ENCODE assay signal across 7 cellular contexts in genomic region chr19:2239173-2239572, GRCh38. TPM values are rescaled to one million over a fixed set of nuclear protein-coding genes. Genes with fewer than 3 reads are reported as not detected.
DNase-seq lines count a peak whose midpoint lies in the region; ATAC-seq and TF ChIP-seq lines count a peak whose summit lies in the region.
"Had no signal": no experiment of that assay in that cellular context is flagged by ENCODE, and none has a peak within 500 bp of the region (broad histone marks: within the 10 kb centered on the region; RNA-seq: fewer than 3 reads in every experiment).

No MANE protein-coding gene starts in this region.

- peak overlapping the region; percentile 77 for H3K27ac Mint-ChIP-seq in Calu3 (ENCODE audit: unreplicated experiment)

- peaks cover 8% of the 10 kb centered on the region; the same call in 1 of the 2 replicates for H4K20me1 ChIP-seq in SU-DHL-6 (ENCODE audit: low read depth, low read length)

- H2BK15ac ChIP-seq in mesendoderm (replicated peaks; ENCODE audit: low read depth) = no peak overlapping the region

- no peak overlapping the region for H3K4ac ChIP-seq in mesendoderm (ENCODE audit: low read depth, low read length)

- no peaks in the 10 kb centered on the region for H3K27me3 Mint-ChIP-seq in Calu3 (ENCODE audit: unreplicated experiment)

- H3K9ac ChIP-seq in SU-DHL-6 (ENCODE audit: low read length) (peak overlapping the region; percentile 95), mesendoderm (ENCODE audit: low read length) (peak overlapping the region; percentile 70)

- no peaks in the 10 kb centered on the region for H3K9me3 Mint-ChIP-seq in Calu3 (ENCODE audit: low read depth, unreplicated experiment)

- H3K27ac ChIP-seq in SU-DHL-6 (ENCODE audit: low read depth, low read length) = peak overlapping the region; percentile 9; the same call in 1 of the 2 replicates
- no peak overlapping the region for H3K27ac ChIP-seq in mesendoderm (ENCODE audit: low read depth, low read length)

- H3K4me1 ChIP-seq in mesendoderm (ENCODE audit: control insufficient read depth, low read depth, low read length) = peaks cover 5% of the 10 kb centered on the region

- CTCF ChIA-PET in Calu3 (lab: Charles Lee) = interaction anchor here (0.6 to 1.2 kb wide), 3 partner anchors 15 to 70 kb away, joined by 3 to 8 read pairs (median 4); no protein-coding TSS in a partner anchor

- TF ChIP-seq CTCF in Calu3 (IDR thresholded peaks at IDR 0.05; ENCODE audit: unreplicated experiment) (no peak), SU-DHL-6 (IDR thresholded peaks at IDR 0.05; ENCODE audit: insufficient read depth, low read length, poor library complexity, severe bottlenecking) (no peak)

- H2BK5ac ChIP-seq in mesendoderm (ENCODE audit: low read length) = no peak overlapping the region

- no TSS peak for BruUV-seq in Calu3 (replicated peaks; lab: Mats Ljungman, UMichigan)

- no peak overlapping the region for H2AFZ ChIP-seq in SU-DHL-6 (ENCODE audit: low read depth, low read length, severe bottlenecking)

- no peak for DNase-seq in Calu3
- DNase-seq in mesendoderm = no peak
- no peak for DNase-seq in NOMO-1 treated with DMSO at 0.1 percent for 48 hours (lab: John Stamatoyannopoulos, UW; ENCODE audit: unreplicated experiment)
- no peak for DNase-seq in globus pallidus (ENCODE audit: low spot score)
- DNase-seq: NCI-H345 had no signal

- WGBS in mesendoderm (ENCODE audit: extremely low coverage, insufficient coverage, low lambda C conversion rate) = no CpG with 5 or more reads among the region's 10 CpGs

- peak overlapping the region; percentile 78 for H3K4me3 Mint-ChIP-seq in Calu3 (ENCODE audit: low read depth, unreplicated experiment)

- H3K79me2 ChIP-seq in SU-DHL-6 (ENCODE audit: insufficient read depth, low read length) = peaks cover 88% of the 10 kb centered on the region
- H3K79me2 ChIP-seq in mesendoderm (ENCODE audit: control insufficient read depth, insufficient read depth, low read length) = peaks cover 84% of the 10 kb centered on the region

- H3K36me3 ChIP-seq in SU-DHL-6 (ENCODE audit: low read length) (no peaks in the 10 kb centered on the region), mesendoderm (ENCODE audit: control insufficient read depth, insufficient read depth, low read length) (peaks cover 2% of the 10 kb centered on the region)

- ATAC-seq in GM19023 (IDR thresholded peaks at IDR 0.05; ENCODE audit: unreplicated experiment) = no peak

- H3K23ac ChIP-seq in mesendoderm (ENCODE audit: low read length) = no peak overlapping the region

- H4K8ac ChIP-seq in mesendoderm (ENCODE audit: low read depth, low read length) = no peak overlapping the region

- H3K18ac ChIP-seq in mesendoderm (ENCODE audit: low read length) = no peak overlapping the region

- H2BK120ac ChIP-seq in mesendoderm (ENCODE audit: low read depth, low read length) = no peak overlapping the region

- H2AK5ac ChIP-seq in mesendoderm (ENCODE audit: low read length) = no peak overlapping the region

- intact Hi-C loops in Calu3 (cut with micrococcal nuclease; ENCODE audit: unreplicated experiment) = loop anchor here (5.0 to 10.0 kb wide), 2 partner anchors 33 to 84 kb away; partner anchors contain the start of gene AP3D1

- peaks cover 36% of the 10 kb centered on the region for H3K4me1 Mint-ChIP-seq in Calu3 (ENCODE audit: low read depth, unreplicated experiment)

- H3K9me2 ChIP-seq in SU-DHL-6 (replicated peaks; ENCODE audit: insufficient read depth, low read length) = no peaks in the 10 kb centered on the region

- H3K9me3 ChIP-seq in SU-DHL-6 (ENCODE audit: insufficient read depth, low read length) = no peaks in the 10 kb centered on the region

- H3F3A ChIP-seq in SU-DHL-6 (ENCODE audit: insufficient read depth) = peaks cover 8% of the 10 kb centered on the region; the same call in 1 of the 2 replicates

- no peak overlapping the region for H3K56ac ChIP-seq in mesendoderm (ENCODE audit: low read length)

- H3K4me2 ChIP-seq in SU-DHL-6 (ENCODE audit: low read depth, low read length, poor library complexity, severe bottlenecking) (peak overlapping the region; percentile 97), mesendoderm (ENCODE audit: low read length) (peak overlapping the region; percentile 3)

- H3K36me3 Mint-ChIP-seq in Calu3 (ENCODE audit: insufficient read depth, unreplicated experiment) = peaks cover 65% of the 10 kb centered on the region

- H3K4me3 ChIP-seq in SU-DHL-6 (ENCODE audit: insufficient read depth, low read length, poor library complexity, severe bottlenecking) (peak overlapping the region; percentile 90), mesendoderm (ENCODE audit: low read length) (no peak overlapping the region)

- H3K27me3 ChIP-seq in SU-DHL-6 (ENCODE audit: low read length) (no peaks in the 10 kb centered on the region), mesendoderm (ENCODE audit: insufficient read depth, low read length, poor library complexity) (no peaks in the 10 kb centered on the region)

- H4K5ac ChIP-seq in mesendoderm (ENCODE audit: low read length) = no peak overlapping the region

- peaks cover 17% of the 10 kb centered on the region for H3K79me1 ChIP-seq in mesendoderm (ENCODE audit: low read length)

RNA-seq across cellular contexts. Expression of gene SF3A2, which starts 2.5 kb away (rescaled TPM):
- 83.0 and 83.6 TPM in 2 replicates for total RNA-seq in Calu3 (2022)
- polyA plus RNA-seq in mesendoderm (2013, experiment 1 of 2) = 109 TPM
- 111 TPM for polyA plus RNA-seq in mesendoderm (2013, experiment 2 of 2)

RNA-seq across cellular contexts. Expression of gene PLEKHJ1, which starts 3.0 kb away (rescaled TPM):
- 38.7 and 43.5 TPM in 2 replicates for total RNA-seq in Calu3 (2022)
- 101 TPM for polyA plus RNA-seq in mesendoderm (2013, experiment 1 of 2)
- 99.1 TPM for polyA plus RNA-seq in mesendoderm (2013, experiment 2 of 2)

RNA-seq across cellular contexts. Expression of gene AMH, which starts 9.9 kb away (rescaled TPM):
- 3.7 and 5.0 TPM in 2 replicates for total RNA-seq in Calu3 (2022)
- 4.2 TPM for polyA plus RNA-seq in mesendoderm (2013, experiment 1 of 2)
- 3.9 TPM for polyA plus RNA-seq in mesendoderm (2013, experiment 2 of 2)

RNA-seq across cellular contexts. Expression of gene JSRP1, which starts 17.0 kb away (rescaled TPM):
- 0.73 TPM in 1 of 2 replicates, not detected in the other for total RNA-seq in Calu3 (2022)
- polyA plus RNA-seq in mesendoderm (2013, experiment 1 of 2) = 0.44 TPM
- polyA plus RNA-seq in mesendoderm (2013, experiment 2 of 2) = 0.57 TPM

RNA-seq across cellular contexts. Expression of gene PEAK3, which starts 42.8 kb away (rescaled TPM):
- not detected in 2 replicates for total RNA-seq in Calu3 (2022)
- polyA plus RNA-seq in mesendoderm (2013, experiment 1 of 2) = 0.01 TPM
- polyA plus RNA-seq in mesendoderm (2013, experiment 2 of 2) = 0.01 TPM
